In the genomic region with DNA sequence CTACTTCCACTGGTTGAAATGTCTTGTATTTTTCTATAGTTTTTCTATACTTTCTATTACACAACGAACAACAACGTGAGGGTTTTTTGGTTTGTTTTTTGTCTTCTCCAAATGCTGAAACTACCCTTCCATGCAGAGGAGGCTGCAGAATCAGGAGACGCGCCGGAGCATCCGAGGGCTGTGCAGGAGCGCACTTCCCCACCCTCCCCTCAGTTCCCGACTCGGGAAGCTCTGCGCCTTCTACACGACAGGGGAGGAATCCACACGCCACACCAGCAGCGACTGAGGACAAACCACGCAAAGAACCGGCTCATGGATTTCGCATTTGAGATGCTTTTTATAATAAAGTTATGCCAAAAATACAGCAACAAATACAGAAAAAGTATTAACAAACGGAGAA, we compare ENCODE assay signal across 18 cellular contexts. TPM values are rescaled to one million over a fixed set of nuclear protein-coding genes. Genes with fewer than 3 reads are reported as not detected.
A peak's percentile ranks its signal among the peaks of the same experiment; 100 is the strongest.
DNase-seq lines count a peak whose midpoint lies in the region; ATAC-seq, FAIRE-seq and TF ChIP-seq lines count a peak whose summit lies in the region.
"Had no signal": no experiment of that assay in that cellular context is flagged by ENCODE, and none has a peak within 500 bp of the region (broad histone marks: within the 10 kb centered on the region; RNA-seq: fewer than 3 reads in every experiment).

No MANE protein-coding gene starts in this region.

- no peak for TF ChIP-seq POLR2A in H54 (IDR thresholded peaks at IDR 0.05; ENCODE audit: low read depth, low read length)

- ATAC-seq in activated CD8-positive, alpha-beta memory T cell treated with anti-CD3 and anti-CD28 coated beads, Interleukin-2, amount 10 ng/mL, durations not matched to agents 7 days and 5 days = no peak
- ATAC-seq in effector memory CD8-positive, alpha-beta T cell (replicated peaks) = no peak
- ATAC-seq in HG03196 (IDR thresholded peaks at IDR 0.05; ENCODE audit: unreplicated experiment) = no peak
- ATAC-seq in GM19351 (IDR thresholded peaks at IDR 0.05; ENCODE audit: unreplicated experiment) = no peak

- no peaks in the 10 kb centered on the region for H3K27me3 Mint-ChIP-seq in activated CD8-positive, alpha-beta memory T cell treated with anti-CD3 and anti-CD28 coated beads, Interleukin-2, amount 10 ng/mL, durations not matched to agents 7 days and 5 days
- no peaks in the 10 kb centered on the region for H3K27me3 Mint-ChIP-seq in effector memory CD8-positive, alpha-beta T cell
- no peaks in the 10 kb centered on the region for H3K27me3 Mint-ChIP-seq in nephron progenitor cell (ENCODE audit: low read depth, poor library complexity)

- CTCF ChIA-PET in activated CD8-positive, alpha-beta memory T cell treated with anti-CD3 and anti-CD28 coated beads, Interleukin-2, amount 10 ng/mL, durations not matched to agents 7 days and 5 days (lab: Charles Lee) = no interaction called here

- no peak overlapping the region for H3K4me3 Mint-ChIP-seq in activated CD8-positive, alpha-beta memory T cell treated with anti-CD3 and anti-CD28 coated beads, Interleukin-2, amount 10 ng/mL, durations not matched to agents 7 days and 5 days
- H3K4me3 Mint-ChIP-seq in effector memory CD8-positive, alpha-beta T cell = peak overlapping the region in 1 of 2 donors; percentile 76
- no peak overlapping the region for H3K4me3 Mint-ChIP-seq in nephron progenitor cell

- no peak for TF ChIP-seq CTCF in nephron progenitor cell (IDR thresholded peaks at IDR 0.05)

- H3K27ac Mint-ChIP-seq in activated CD8-positive, alpha-beta memory T cell treated with anti-CD3 and anti-CD28 coated beads, Interleukin-2, amount 10 ng/mL, durations not matched to agents 7 days and 5 days = no peak overlapping the region
- peak overlapping the region; percentile 90 to 93 for H3K27ac Mint-ChIP-seq in effector memory CD8-positive, alpha-beta T cell
- peak overlapping the region; percentile 94 for H3K27ac Mint-ChIP-seq in nephron progenitor cell

- no peaks in the 10 kb centered on the region for H3K9me3 Mint-ChIP-seq in activated CD8-positive, alpha-beta memory T cell treated with anti-CD3 and anti-CD28 coated beads, Interleukin-2, amount 10 ng/mL, durations not matched to agents 7 days and 5 days (ENCODE audit: low read depth)
- no peaks in the 10 kb centered on the region for H3K9me3 Mint-ChIP-seq in effector memory CD8-positive, alpha-beta T cell
- no peaks in the 10 kb centered on the region for H3K9me3 Mint-ChIP-seq in nephron progenitor cell

- DNase-seq in activated CD8-positive, alpha-beta memory T cell treated with anti-CD3 and anti-CD28 coated beads for 24 hours = peak; percentile 11
- no peak for DNase-seq in activated CD8-positive, alpha-beta memory T cell treated with anti-CD3 and anti-CD28 coated beads, Interleukin-2, amount 10 ng/mL, durations not matched to agents 7 days and 5 days
- no peak for DNase-seq in effector memory CD8-positive, alpha-beta T cell
- DNase-seq in nephron progenitor cell = no peak
- no peak for DNase-seq in H4 (ENCODE audit: low spot score)
- DNase-seq in H54 (ENCODE audit: insufficient read length, low spot score) = no peak
- DNase-seq: Karpas-422, MM.1S, NCI-H1105, NCI-H1694, NCI-H2107, NCI-H226, NCI-H524 treated with DMSO at 0.1 percent for 48 hours, Peyer's patch, Right ventricle myocardium superior had no signal

- FAIRE-seq in H54 (lab: Jason Lieb, UNC) = no peak
- FAIRE-seq: GM19239 had no signal

- H3K4me1 Mint-ChIP-seq in activated CD8-positive, alpha-beta memory T cell treated with anti-CD3 and anti-CD28 coated beads, Interleukin-2, amount 10 ng/mL, durations not matched to agents 7 days and 5 days = peaks cover 51% of the 10 kb centered on the region
- H3K4me1 Mint-ChIP-seq in effector memory CD8-positive, alpha-beta T cell (ENCODE audit: low read depth in 2 of 2) = peaks cover 64 to 75% of the 10 kb centered on the region in 2 donors
- peaks cover 45% of the 10 kb centered on the region for H3K4me1 Mint-ChIP-seq in nephron progenitor cell

- H3K36me3 Mint-ChIP-seq in activated CD8-positive, alpha-beta memory T cell treated with anti-CD3 and anti-CD28 coated beads, Interleukin-2, amount 10 ng/mL, durations not matched to agents 7 days and 5 days = peaks cover 37% of the 10 kb centered on the region
- peaks cover 55% of the 10 kb centered on the region for H3K36me3 Mint-ChIP-seq in effector memory CD8-positive, alpha-beta T cell (ENCODE audit: insufficient read depth)
- H3K36me3 Mint-ChIP-seq in nephron progenitor cell (ENCODE audit: low read depth) = peaks cover 65% of the 10 kb centered on the region

RNA-seq across cellular contexts. Expression of gene SLC15A4, which starts 30.9 kb away (rescaled TPM):
- total RNA-seq in activated CD8-positive, alpha-beta memory T cell treated with anti-CD3 and anti-CD28 coated beads, Interleukin-2, amount 10 ng/mL, durations not matched to agents 7 days and 5 days = 10 to 100 TPM; 23.0 to 26.0 TPM
- 9.9 and 14.6 TPM in 2 replicates for total RNA-seq in H4 (2014; rRNA removed; shearing (Covaris generic))
